14 cellular contexts compared by ENCODE assay signal in genomic region chr2:39782591-39782990, GRCh38. TPM values are rescaled to one million over a fixed set of nuclear protein-coding genes. Genes with fewer than 3 reads are reported as not detected.
DNase-seq lines count a peak whose midpoint lies in the region; ATAC-seq and TF ChIP-seq lines count a peak whose summit lies in the region.
"Had no signal": no experiment of that assay in that cellular context is flagged by ENCODE, and none has a peak within 500 bp of the region (broad histone marks: within the 10 kb centered on the region; RNA-seq: fewer than 3 reads in every experiment).

No MANE protein-coding gene starts in this region.

- no CpG with 5 or more reads among the region's 2 CpGs for WGBS in trophoblast cell (ENCODE audit: extremely low coverage, insufficient coverage, insufficient read length)

- ATAC-seq in GM23338, result no peak
- peak; percentile 38 for ATAC-seq in activated T-helper 17 cell treated with anti-CD3 and anti-CD28 coated beads, Interleukin-2, amount 50 U/mL, for 72 hours (replicated peaks)
- ATAC-seq: Right ventricle myocardium inferior had no signal

- no peak overlapping the region for H3K4ac ChIP-seq in trophoblast cell (ENCODE audit: low read depth, low read length)

- H3F3A ChIP-seq in GM23338 (replicated peaks; ENCODE audit: low read depth) (no peaks in the 10 kb centered on the region), Loucy (ENCODE audit: low read depth) (peaks cover 7% of the 10 kb centered on the region; the same call in 1 of the 2 replicates)

- no peak overlapping the region for H3K14ac ChIP-seq in trophoblast cell (ENCODE audit: low read length)

- no peak overlapping the region for H3K18ac ChIP-seq in trophoblast cell (ENCODE audit: low read length)

- H3K27ac Mint-ChIP-seq in GM23338, result no peak overlapping the region
- peak overlapping the region; percentile 4 for H3K27ac Mint-ChIP-seq in activated T-helper 17 cell treated with anti-CD3 and anti-CD28 coated beads, Interleukin-2, amount 50 U/mL, for 72 hours

- H3K4me2 ChIP-seq in GM23338 (no peak overlapping the region), Loucy (ENCODE audit: low read depth, low read length, poor library complexity, severe bottlenecking) (peak overlapping the region; percentile 86), trophoblast cell (ENCODE audit: low read length) (no peak overlapping the region)

- H2AFZ ChIP-seq in GM23338, result peak overlapping the region; percentile 77
- no peak overlapping the region for H2AFZ ChIP-seq in Loucy (ENCODE audit: low read length)
- H2AFZ ChIP-seq in trophoblast cell (ENCODE audit: insufficient read depth, low read length, poor library complexity), result no peak overlapping the region

- H2AK5ac ChIP-seq in trophoblast cell (ENCODE audit: low read length), result no peak overlapping the region

- no peak overlapping the region for H3K4me3 ChIP-seq in GM23338
- no peak overlapping the region for H3K4me3 ChIP-seq in Loucy (ENCODE audit: low read length, poor library complexity, severe bottlenecking)
- no peak overlapping the region for H3K4me3 ChIP-seq in trophoblast cell (ENCODE audit: low read depth, low read length)

- H3K23ac ChIP-seq in trophoblast cell (ENCODE audit: low read length), result no peak overlapping the region

- H4K20me1 ChIP-seq in GM23338 (replicated peaks; ENCODE audit: insufficient read depth), result no peaks in the 10 kb centered on the region
- peaks cover 6% of the 10 kb centered on the region for H4K20me1 ChIP-seq in Loucy (ENCODE audit: insufficient read depth, low read length, poor library complexity, severe bottlenecking)

- H3K27ac ChIP-seq in GM23338 (ENCODE audit: low read depth) (no peak overlapping the region), trophoblast cell (ENCODE audit: low read depth, low read length) (peak overlapping the region; percentile 71)

- DNase-seq in GM23338 (ENCODE audit: low spot score) (no peak), trophoblast cell (no peak), C1 segment of cervical spinal cord (lab: John Stamatoyannopoulos, UW) (no peak), hypothalamus (lab: John Stamatoyannopoulos, UW) (no peak), NOMO-1 treated with DMSO at 0.1 percent for 48 hours (lab: John Stamatoyannopoulos, UW; ENCODE audit: unreplicated experiment) (no peak)
- DNase-seq: BE2C; CD8-positive, alpha-beta memory T cell; GF-D8; NCI-H1417 treated with DMSO at 0.1 percent for 48 hours; NCI-H2107; NCI-H526 had no signal

- no peak overlapping the region for H3K9ac ChIP-seq in Loucy (ENCODE audit: low read depth, low read length, poor library complexity, severe bottlenecking)
- no peak overlapping the region for H3K9ac ChIP-seq in trophoblast cell (ENCODE audit: low read length)

- H3K27me3 ChIP-seq in GM23338 (ENCODE audit: insufficient read depth), result no peaks in the 10 kb centered on the region
- no peaks in the 10 kb centered on the region for H3K27me3 ChIP-seq in Loucy (ENCODE audit: insufficient read depth, low read length, poor library complexity, severe bottlenecking)
- H3K27me3 ChIP-seq in trophoblast cell (ENCODE audit: insufficient read depth, low read length), result no peaks in the 10 kb centered on the region
- H3K27me3 ChIP-seq: BE2C had no signal

- H3K9me2 ChIP-seq in GM23338 (ENCODE audit: insufficient read depth) (no peaks in the 10 kb centered on the region), Loucy (replicated peaks; ENCODE audit: low read depth, low read length) (no peaks in the 10 kb centered on the region)

- peaks cover 20% of the 10 kb centered on the region for H3K4me1 Mint-ChIP-seq in GM23338
- H3K4me1 Mint-ChIP-seq in activated T-helper 17 cell treated with anti-CD3 and anti-CD28 coated beads, Interleukin-2, amount 50 U/mL, for 72 hours, result peaks cover 33% of the 10 kb centered on the region

- H3K36me3 Mint-ChIP-seq in GM23338 (ENCODE audit: low read depth), result peaks cover 2% of the 10 kb centered on the region
- peaks cover 12% of the 10 kb centered on the region for H3K36me3 Mint-ChIP-seq in activated T-helper 17 cell treated with anti-CD3 and anti-CD28 coated beads, Interleukin-2, amount 50 U/mL, for 72 hours (ENCODE audit: low read depth)

- no peaks in the 10 kb centered on the region for H3K9me3 ChIP-seq in Loucy (ENCODE audit: insufficient read depth, low read depth, low read length)
- H3K9me3 ChIP-seq in trophoblast cell (ENCODE audit: insufficient read depth, low read depth, low read length), result peaks cover 2% of the 10 kb centered on the region
- H3K9me3 ChIP-seq: BE2C had no signal

- H2BK120ac ChIP-seq in trophoblast cell (ENCODE audit: insufficient read depth, low read length, poor library complexity), result no peak overlapping the region

- H3K9me3 Mint-ChIP-seq in GM23338, result no peaks in the 10 kb centered on the region
- H3K9me3 Mint-ChIP-seq in activated T-helper 17 cell treated with anti-CD3 and anti-CD28 coated beads, Interleukin-2, amount 50 U/mL, for 72 hours, result no peaks in the 10 kb centered on the region
- H3K9me3 Mint-ChIP-seq: CD8-positive, alpha-beta memory T cell had no signal

- no peak overlapping the region for H4K12ac ChIP-seq in trophoblast cell (ENCODE audit: low read depth, low read length)

- TF ChIP-seq CTCF in GM23338 (conservative IDR thresholded peaks at IDR 0.05; ENCODE audit: low read depth in 2 of 2) (no peak), Loucy (conservative IDR thresholded peaks at IDR 0.05; ENCODE audit: low read length) (no peak)

- H4K8ac ChIP-seq in trophoblast cell (ENCODE audit: low read depth, low read length), result no peak overlapping the region

- H3K4me1 ChIP-seq in GM23338 (ENCODE audit: insufficient read depth) (peaks cover 25% of the 10 kb centered on the region), Loucy (ENCODE audit: insufficient read depth, low read length, poor library complexity, severe bottlenecking) (peaks cover 52% of the 10 kb centered on the region), trophoblast cell (ENCODE audit: control insufficient read depth in 1 of 2, insufficient read depth in 2 of 2, low read length in 2 of 2) (peaks cover 4 to 13% of the 10 kb centered on the region in 2 experiments)
- H3K4me1 ChIP-seq: BE2C had no signal

- peak overlapping the region; percentile 2 for H4K91ac ChIP-seq in trophoblast cell (ENCODE audit: low read depth, low read length)

- no peak overlapping the region for H3K4me3 Mint-ChIP-seq in GM23338
- peak overlapping the region; percentile 25 for H3K4me3 Mint-ChIP-seq in activated T-helper 17 cell treated with anti-CD3 and anti-CD28 coated beads, Interleukin-2, amount 50 U/mL, for 72 hours

- peaks cover 11% of the 10 kb centered on the region for H3K79me2 ChIP-seq in GM23338 (replicated peaks; ENCODE audit: insufficient read depth)
- H3K79me2 ChIP-seq in Loucy (ENCODE audit: insufficient read depth, low read length), result peaks cover 14% of the 10 kb centered on the region
- H3K79me2 ChIP-seq in trophoblast cell (ENCODE audit: control insufficient read depth, insufficient read depth, low read length, poor library complexity), result peaks cover 4% of the 10 kb centered on the region

- H3K36me3 ChIP-seq in GM23338 (ENCODE audit: insufficient read depth) (no peaks in the 10 kb centered on the region), Loucy (ENCODE audit: insufficient read depth, low read length) (no peaks in the 10 kb centered on the region), trophoblast cell (ENCODE audit: control insufficient read depth in 1 of 2, insufficient read depth in 2 of 2, low read length in 2 of 2) (no peaks in the 10 kb centered on the region)
- H3K36me3 ChIP-seq: BE2C had no signal

- H2BK5ac ChIP-seq in trophoblast cell (ENCODE audit: low read depth, low read length, poor library complexity), result no peak overlapping the region

- H2BK12ac ChIP-seq in trophoblast cell (ENCODE audit: low read length), result no peak overlapping the region

- peaks cover 13% of the 10 kb centered on the region for H3K79me1 ChIP-seq in trophoblast cell (ENCODE audit: low read length)

- peaks cover 14% of the 10 kb centered on the region for H3K27me3 Mint-ChIP-seq in GM23338 (ENCODE audit: insufficient read depth, low read depth, poor library complexity)
- H3K27me3 Mint-ChIP-seq in activated T-helper 17 cell treated with anti-CD3 and anti-CD28 coated beads, Interleukin-2, amount 50 U/mL, for 72 hours, result peaks cover 13% of the 10 kb centered on the region

TF ChIP-seq in GM23338, 12 proteins besides CTCF, POLR2A, EP300 and RAD21:
- TF ChIP-seq ZNF331 (CRISPR knock-in tag; IDR thresholded peaks at IDR 0.05; ENCODE audit: low read depth) (no peak), POLR2AphosphoS5 (IDR thresholded peaks at IDR 0.05; ENCODE audit: low read depth) (no peak)

RNA-seq across cellular contexts. Expression of gene THUMPD2, which starts 3.5 kb away (rescaled TPM):
- total RNA-seq in GM23338 (2014; rRNA removed; shearing (Covaris generic)), result 16.1 and 19.5 TPM in 2 replicates
- polyA plus RNA-seq in GM23338 (2016; fragmentation: Nextera tagmentation; extraction: Ambion mirVana), result 20.3 and 25.1 TPM in 2 replicates
- total RNA-seq in activated T-helper 17 cell treated with anti-CD3 and anti-CD28 coated beads, Interleukin-2, amount 50 U/mL, for 72 hours, result 10 to 100 TPM; 16.7 to 24.7 TPM
- polyA plus RNA-seq in trophoblast cell (2013), result 4.4 and 4.9 TPM in 2 replicates
